Comparison of ENCODE assay signal across 24 cellular contexts in genomic region chr15:43243246-43243645, GRCh38. TPM values are rescaled to one million over a fixed set of nuclear protein-coding genes. Genes with fewer than 3 reads are reported as not detected.
DNase-seq lines count a peak whose midpoint lies in the region; ATAC-seq, FAIRE-seq and TF ChIP-seq lines count a peak whose summit lies in the region.
"Had no signal": no experiment of that assay in that cellular context is flagged by ENCODE, and none has a peak within 500 bp of the region (broad histone marks: within the 10 kb centered on the region; RNA-seq: fewer than 3 reads in every experiment).

No MANE protein-coding gene starts in this region.

- H3K36me3 ChIP-seq in PC-9 (ENCODE audit: low read depth) = no peaks in the 10 kb centered on the region
- no peaks in the 10 kb centered on the region for H3K36me3 ChIP-seq in small intestine (ENCODE audit: control insufficient read depth in 2 of 2, insufficient read depth in 2 of 2, low read length in 2 of 2)
- H3K36me3 ChIP-seq: HAP-1 had no signal

- FAIRE-seq in small intestine (lab: Jason Lieb, UNC) = no peak
- FAIRE-seq: A549, D721Med, GM18507, H54 had no signal

- peak overlapping the region; percentile 93 for H3K27ac ChIP-seq in PC-9
- no peak overlapping the region for H3K27ac ChIP-seq in small intestine (ENCODE audit: low read depth in 1 of 2, low read length in 1 of 2)
- H3K27ac ChIP-seq: A549 had no signal

- H3K4me3 ChIP-seq in PC-9 (no peak overlapping the region), small intestine (ENCODE audit: low read depth in 1 of 2, low read length in 2 of 2) (no peak overlapping the region)
- H3K4me3 ChIP-seq: A549, HAP-1 had no signal

- no peak overlapping the region for H3K27ac Mint-ChIP-seq in type B pancreatic cell
- H3K27ac Mint-ChIP-seq: CD8-positive, alpha-beta T cell; HFFc6 had no signal

- H2AFZ ChIP-seq in PC-9 = no peak overlapping the region

- no TSS peak for BruUV-seq in PC-9 (replicated peaks; lab: Mats Ljungman, UMichigan)

- H3K4me3 Mint-ChIP-seq in type B pancreatic cell = no peak overlapping the region
- H3K4me3 Mint-ChIP-seq: CD4-positive, CD25-positive, alpha-beta regulatory T cell; CD8-positive, alpha-beta T cell; HFFc6 had no signal

- H3K9me2 ChIP-seq in PC-9 (ENCODE audit: insufficient read depth) = no peaks in the 10 kb centered on the region

- peaks cover 7% of the 10 kb centered on the region for H3K9me3 Mint-ChIP-seq in type B pancreatic cell
- H3K9me3 Mint-ChIP-seq: CD4-positive, CD25-positive, alpha-beta regulatory T cell; CD8-positive, alpha-beta T cell; HFFc6 had no signal

- no peak for DNase-seq in PC-9
- peak; percentile 18 for DNase-seq in left lobe of liver (ENCODE audit: low spot score)
- DNase-seq in type B pancreatic cell (ENCODE audit: extremely low spot score, unreplicated experiment) = peak; percentile 7
- DNase-seq in small intestine = no peak
- no peak for DNase-seq in CD1c-positive myeloid dendritic cell (ENCODE audit: extremely low spot score)
- DNase-seq: 8988T; ACHN; AML-193; C1 segment of cervical spinal cord; CD4-positive, CD25-positive, alpha-beta regulatory T cell; CD8-positive, alpha-beta T cell; DMS 273 treated with DMSO at 0.1 percent for 48 hours; DMS79; EL; GF-D8; GOT3; HFFc6 had no signal

- 96 to 98% (median 96%) methylated on average over 1 of the region's 1 CpG for WGBS in small intestine, 3 donors

- no peaks in the 10 kb centered on the region for H4K20me1 ChIP-seq in PC-9 (ENCODE audit: insufficient read depth)

- peaks cover 21% of the 10 kb centered on the region; the same call in 1 of the 2 replicates for H3F3A ChIP-seq in PC-9 (ENCODE audit: insufficient read depth, low read depth)

- peaks cover 50% of the 10 kb centered on the region for H3K4me1 ChIP-seq in PC-9 (replicated peaks; ENCODE audit: insufficient read depth)
- no peaks in the 10 kb centered on the region for H3K4me1 ChIP-seq in small intestine (ENCODE audit: control insufficient read depth in 2 of 2, insufficient read depth in 1 of 2, low read depth in 1 of 2, low read length in 1 of 2)
- H3K4me1 ChIP-seq: A549, HAP-1 had no signal

- intact Hi-C loops in PC-9 (cut with micrococcal nuclease; ENCODE audit: unreplicated experiment) = no loop called here

- H3K4me1 Mint-ChIP-seq in type B pancreatic cell (ENCODE audit: unreplicated experiment) = peaks cover under 1% of the 10 kb centered on the region
- H3K4me1 Mint-ChIP-seq: CD4-positive, CD25-positive, alpha-beta regulatory T cell had no signal

- H3K27me3 ChIP-seq in PC-9 (ENCODE audit: insufficient read depth, low read depth) (no peaks in the 10 kb centered on the region), small intestine (ENCODE audit: control insufficient read depth in 2 of 2, insufficient read depth in 2 of 2, low read length in 2 of 2) (no peaks in the 10 kb centered on the region)

- H3K4me2 ChIP-seq in PC-9 = peak overlapping the region; percentile 59
- H3K4me2 ChIP-seq: A549 had no signal

- CTCF ChIA-PET in PC-9 (lab: Charles Lee) = no interaction called here

- TF ChIP-seq CTCF in PC-9 (conservative IDR thresholded peaks at IDR 0.05) (no peak), type B pancreatic cell (conservative IDR thresholded peaks at IDR 0.05) (no peak)

- H3K9me3 ChIP-seq in PC-9 (ENCODE audit: insufficient read depth, low read depth) = no peaks in the 10 kb centered on the region
- no peaks in the 10 kb centered on the region for H3K9me3 ChIP-seq in small intestine (ENCODE audit: control insufficient read depth, low read depth)
- H3K9me3 ChIP-seq: A549, HAP-1 had no signal

- no peak for ATAC-seq in left lobe of liver
- no peak for ATAC-seq in GM21717 (IDR thresholded peaks at IDR 0.05; ENCODE audit: unreplicated experiment)
- ATAC-seq: A549; CD8-positive, alpha-beta T cell had no signal

- POLR2A ChIA-PET in PC-9 (lab: Charles Lee; ENCODE audit: unreplicated experiment) = no interaction called here

- peaks cover 28% of the 10 kb centered on the region for H3K27me3 Mint-ChIP-seq in type B pancreatic cell

- no peaks in the 10 kb centered on the region for H3K79me2 ChIP-seq in PC-9 (ENCODE audit: low read depth)

- no peaks in the 10 kb centered on the region for H3K36me3 Mint-ChIP-seq in type B pancreatic cell
- H3K36me3 Mint-ChIP-seq: CD4-positive, CD25-positive, alpha-beta regulatory T cell; CD8-positive, alpha-beta T cell had no signal

RNA-seq across cellular contexts. Expression of gene EPB42, which starts 22.4 kb away (rescaled TPM):
- not detected in 2 replicates for total RNA-seq in PC-9 (2021)
- 0.13 TPM for total RNA-seq in left lobe of liver
- total RNA-seq in type B pancreatic cell (ENCODE audit: low replicate concordance) = not detected in 2 replicates
- not detected for polyA plus RNA-seq in small intestine
- total RNA-seq: CD4-positive, CD25-positive, alpha-beta regulatory T cell; CD8-positive, alpha-beta T cell; HFFc6 had no signal
- polyA plus RNA-seq: A549, BJ had no signal

RNA-seq across cellular contexts. Expression of gene TGM5, which starts 23.5 kb away (rescaled TPM):
- total RNA-seq in PC-9 (2021) (0.39 and 1.7 TPM in 2 replicates), left lobe of liver (not detected), type B pancreatic cell (ENCODE audit: low replicate concordance) (0.22 and 0.71 TPM in 2 replicates)
- under 1 TPM in 1 of 3 donors, not detected in 2; 0.03 TPM for polyA plus RNA-seq in small intestine
- total RNA-seq: CD4-positive, CD25-positive, alpha-beta regulatory T cell; CD8-positive, alpha-beta T cell; HFFc6 had no signal
- polyA plus RNA-seq: A549; BJ; CD4-positive, CD25-positive, alpha-beta regulatory T cell had no signal

RNA-seq across cellular contexts. Expression of gene CCNDBP1, which starts 58.0 kb away (rescaled TPM):
- total RNA-seq in PC-9 (2021) = 44.0 and 50.2 TPM in 2 replicates
- total RNA-seq in left lobe of liver = 20.0 TPM
- total RNA-seq in type B pancreatic cell (ENCODE audit: low replicate concordance) = 28.2 and 41.5 TPM in 2 replicates
- polyA plus RNA-seq in small intestine = 10 to 100 TPM; 43.3 to 98.0 (median 81.9) TPM

RNA-seq across cellular contexts. Expression of gene TGM7, which starts 58.8 kb away (rescaled TPM):
- total RNA-seq in PC-9 (2021) (not detected in 2 replicates), left lobe of liver (not detected), type B pancreatic cell (ENCODE audit: low replicate concordance) (not detected in 2 replicates)
- not detected for polyA plus RNA-seq in small intestine
- total RNA-seq: CD4-positive, CD25-positive, alpha-beta regulatory T cell; CD8-positive, alpha-beta T cell; HFFc6 had no signal
- polyA plus RNA-seq: A549; BJ; CD4-positive, CD25-positive, alpha-beta regulatory T cell had no signal

Comparison
In these comparisons a context has a peak if more than half of its experiments do, and no peak if none do; other contexts are left out.
1. DNase-seq: peak in left lobe of liver (single experiment) and type B pancreatic cell (single experiment); none in PC-9 (0 of 2), small intestine (single experiment) and CD1c-positive myeloid dendritic cell (single experiment).